15 cellular contexts compared by ENCODE assay signal in genomic region chr2:146412625-146413024, GRCh38.
DNase-seq lines count a peak whose midpoint lies in the region; ATAC-seq and TF ChIP-seq lines count a peak whose summit lies in the region.
"Had no signal": no experiment of that assay in that cellular context is flagged by ENCODE, and none has a peak within 500 bp of the region (broad histone marks: within the 10 kb centered on the region; RNA-seq: fewer than 3 reads in every experiment).

No MANE protein-coding gene starts in this region.

- peak; percentile 49 for ATAC-seq in HG03175 (IDR thresholded peaks at IDR 0.05; ENCODE audit: unreplicated experiment)
- ATAC-seq in GM18498 (IDR thresholded peaks at IDR 0.05; ENCODE audit: unreplicated experiment): no peak
- ATAC-seq: esophagus mucosa had no signal

- TF ChIP-seq CTCF in GM12865 (IDR thresholded peaks at IDR 0.05; ENCODE audit: insufficient read depth, low read depth, low read length, missing control alignments) (peak; percentile 14), kidney epithelial cell (IDR thresholded peaks at IDR 0.05; ENCODE audit: insufficient read depth, low read length, poor library complexity, severe bottlenecking) (peak; percentile 8)

- no peaks in the 10 kb centered on the region for H3K36me3 ChIP-seq in kidney epithelial cell (ENCODE audit: control insufficient read depth, insufficient read depth, low read length)
- H3K36me3 ChIP-seq: neutrophil had no signal

- H3K27me3 ChIP-seq in kidney epithelial cell (ENCODE audit: control insufficient read depth, insufficient read depth, low read length): no peaks in the 10 kb centered on the region
- H3K27me3 ChIP-seq: neutrophil had no signal

- no peak overlapping the region for H3K4me3 ChIP-seq in GM12865 (ENCODE audit: low read depth, low read length)
- no peak overlapping the region for H3K4me3 ChIP-seq in kidney epithelial cell (ENCODE audit: low read depth, low read length)
- H3K4me3 ChIP-seq: skin epidermis had no signal

- in situ Hi-C loops in SK-MEL-5 (cut with HindIII; ENCODE audit: low pct_unique_long_range_greater_than_20kb, low sequenced_read_pairs): no loop called here

- DNase-seq in GM12865 (ENCODE audit: low read depth): peak; percentile 13
- peak; percentile 54 for DNase-seq in SK-MEL-5 (ENCODE audit: low read depth, low spot score)
- no peak for DNase-seq in kidney epithelial cell (ENCODE audit: low read depth)
- no peak for DNase-seq in activated naive CD4-positive, alpha-beta T cell (lab: John Stamatoyannopoulos, UW)
- DNase-seq in globus pallidus (ENCODE audit: low spot score): no peak
- DNase-seq: activated CD8-positive, alpha-beta memory T cell treated with anti-CD3 and anti-CD28 coated beads, Interleukin-2, amount 50 U/mL, for 48 hours; activated naive CD8-positive, alpha-beta T cell treated with anti-CD3 and anti-CD28 coated beads for 36 hours; CD4-positive, CD25-positive, alpha-beta regulatory T cell; central memory CD4-positive, alpha-beta T cell; hippocampal formation had no signal

Comparison
In these comparisons a context has a peak if more than half of its experiments do, and no peak if none do; other contexts are left out.
1. DNase-seq: peak in GM12865 (single experiment) and SK-MEL-5 (single experiment); none in kidney epithelial cell (single experiment), activated naive CD4-positive, alpha-beta T cell (0 of 4) and globus pallidus (single experiment).